Comparison of ENCODE assay signal across 1 cellular context in genomic region chr17:78257810-78258322, GRCh38.
TF ChIP-seq lines count a peak whose summit lies in the region.

No MANE protein-coding gene starts in this region.

TF ChIP-seq in liver, 16 proteins besides CTCF, POLR2A, EP300 and RAD21 (continued from another document):
- TF ChIP-seq REST (IDR thresholded peaks at IDR 0.05) = no peak
- TF ChIP-seq HNF4G (IDR thresholded peaks at IDR 0.05) = no peak
- no peak for TF ChIP-seq TAF1 (conservative IDR thresholded peaks at IDR 0.05)
- TF ChIP-seq HNF4A (conservative IDR thresholded peaks at IDR 0.05) = peak in 1 of 2 donors; percentile 7
- TF ChIP-seq EGR1 (IDR thresholded peaks at IDR 0.05; ENCODE audit: low read depth in 2 of 2) = no peak
- peak; percentile 41 for TF ChIP-seq SP1 (IDR thresholded peaks at IDR 0.05)
- no peak for TF ChIP-seq YY1 (IDR thresholded peaks at IDR 0.05)
- TF ChIP-seq RXRA (IDR thresholded peaks at IDR 0.05) = peak; percentile 65 to 70
- TF ChIP-seq JUND (IDR thresholded peaks at IDR 0.05) = no peak
